19 cellular contexts compared by ENCODE assay signal in the genomic region with DNA sequence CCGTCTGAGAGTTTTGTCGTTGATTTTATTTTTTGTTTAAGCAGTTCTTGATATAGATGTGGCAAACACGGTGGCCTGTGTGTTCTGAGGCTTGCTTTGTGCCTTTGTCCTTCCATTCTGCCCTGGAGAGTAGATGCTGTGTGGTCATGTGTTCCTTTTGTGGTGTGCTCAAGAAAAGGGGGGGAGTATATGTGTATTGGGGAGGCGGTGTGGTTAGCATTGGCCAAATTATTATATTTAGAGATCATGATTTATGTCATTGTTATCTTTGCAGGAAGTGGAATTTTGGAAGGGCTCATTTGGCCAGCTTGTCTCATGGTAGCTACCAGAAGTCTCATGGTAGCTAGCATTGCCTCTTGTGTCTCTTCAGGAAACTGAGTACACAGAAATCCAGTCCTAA. TPM values are rescaled to one million over a fixed set of nuclear protein-coding genes. Genes with fewer than 3 reads are reported as not detected.
DNase-seq lines count a peak whose midpoint lies in the region; ATAC-seq and TF ChIP-seq lines count a peak whose summit lies in the region.
"Had no signal": no experiment of that assay in that cellular context is flagged by ENCODE, and none has a peak within 500 bp of the region (broad histone marks: within the 10 kb centered on the region; RNA-seq: fewer than 3 reads in every experiment).

No MANE protein-coding gene starts in this region.

- ATAC-seq in WTC11 (no peak), upper lobe of left lung (ENCODE audit: low FRiP score in 2 of 2) (no peak)
- no peak for ATAC-seq in naive thymus-derived CD8-positive, alpha-beta T cell
- ATAC-seq: left cardiac atrium, PC-3 had no signal

- intact Hi-C loops in Calu3 (cut with micrococcal nuclease; ENCODE audit: unreplicated experiment) = no loop called here
- intact Hi-C loops in posterior vena cava (cut with DNase I) = no loop called here

- CTCF ChIA-PET in Calu3 (lab: Charles Lee) (no interaction called here), WTC11 (lab: Charles Lee) (no interaction called here)

- H3K27ac ChIP-seq in BLaER1 = no peak overlapping the region
- no peak overlapping the region for H3K27ac ChIP-seq in upper lobe of left lung
- H3K27ac ChIP-seq: sigmoid colon, tibial artery had no signal

- WGBS in upper lobe of left lung, 2 donors = 72 to 73% methylated on average over 4 of the region's 4 CpGs

- H3K9me3 Mint-ChIP-seq in Calu3 (ENCODE audit: low read depth, unreplicated experiment) (no peaks in the 10 kb centered on the region), WTC11 (no peaks in the 10 kb centered on the region)
- no peaks in the 10 kb centered on the region for H3K9me3 Mint-ChIP-seq in naive thymus-derived CD8-positive, alpha-beta T cell
- H3K9me3 Mint-ChIP-seq: T-helper 1 cell treated with Interleukin-12 subunit alpha and Interleukin-12 subunit beta and Interleukin-4 antibody, amounts not matched to agents 30 μg/mL and 1 μg/mL, for 36 hours had no signal

- no peaks in the 10 kb centered on the region for H3K27me3 ChIP-seq in BLaER1
- no peaks in the 10 kb centered on the region for H3K27me3 ChIP-seq in upper lobe of left lung
- H3K27me3 ChIP-seq: adrenal gland, sigmoid colon, tibial artery had no signal

- H3K9ac ChIP-seq in BLaER1 = no peak overlapping the region

- peaks cover 18% of the 10 kb centered on the region for H3K36me3 Mint-ChIP-seq in Calu3 (ENCODE audit: insufficient read depth, unreplicated experiment)
- peaks cover 14% of the 10 kb centered on the region for H3K36me3 Mint-ChIP-seq in WTC11
- peaks cover 0 to 23% (median 6%) of the 10 kb centered on the region in 3 donors for H3K36me3 Mint-ChIP-seq in naive thymus-derived CD8-positive, alpha-beta T cell

- TF ChIP-seq EP300 in upper lobe of left lung (IDR thresholded peaks at IDR 0.05) = no peak

- POLR2A ChIA-PET in WTC11 (lab: Charles Lee) = interaction anchor here (0.6 kb wide), 1 partner anchor 111 kb away, joined by 3 read pairs; no protein-coding TSS in a partner anchor
- POLR2A ChIA-PET in naive thymus-derived CD8-positive, alpha-beta T cell (lab: Charles Lee) = interaction anchor here (1.9 to 12.9 kb wide), 2 partner anchors 11 kb away, joined by 5 to 139 read pairs; partner anchors contain the start of gene RREB1

- H3K4me1 Mint-ChIP-seq in Calu3 (ENCODE audit: low read depth, unreplicated experiment) (peaks cover 46% of the 10 kb centered on the region), WTC11 (peaks cover 56% of the 10 kb centered on the region)
- peaks cover 48 to 82% (median 68%) of the 10 kb centered on the region in 4 donors for H3K4me1 Mint-ChIP-seq in naive thymus-derived CD8-positive, alpha-beta T cell

- peaks cover 78% of the 10 kb centered on the region for H3K36me3 ChIP-seq in BLaER1
- peaks cover 0 to 7% (median 3%) of the 10 kb centered on the region in 4 donors for H3K36me3 ChIP-seq in upper lobe of left lung
- H3K36me3 ChIP-seq: sigmoid colon, tibial artery had no signal

- BruUV-seq in Calu3 (replicated peaks; lab: Mats Ljungman, UMichigan) = no TSS peak

- H3K4me3 Mint-ChIP-seq in Calu3 (ENCODE audit: low read depth, unreplicated experiment) (no peak overlapping the region), WTC11 (no peak overlapping the region)
- H3K4me3 Mint-ChIP-seq in naive thymus-derived CD8-positive, alpha-beta T cell = peak overlapping the region in 2 of 10 donors; percentile 1 to 2
- H3K4me3 Mint-ChIP-seq: T-helper 1 cell treated with Interleukin-12 subunit alpha and Interleukin-12 subunit beta and Interleukin-4 antibody, amounts not matched to agents 30 μg/mL and 1 μg/mL, for 36 hours had no signal

- H4K20me1 ChIP-seq in BLaER1 = peaks cover 100% of the 10 kb centered on the region

- TF ChIP-seq CTCF in Calu3 (IDR thresholded peaks at IDR 0.05; ENCODE audit: unreplicated experiment) (no peak), WTC11 (IDR thresholded peaks at IDR 0.05) (no peak), upper lobe of left lung (IDR thresholded peaks at IDR 0.05) (no peak)

- H3K27me3 Mint-ChIP-seq in Calu3 (ENCODE audit: unreplicated experiment) (no peaks in the 10 kb centered on the region), WTC11 (ENCODE audit: low read depth) (no peaks in the 10 kb centered on the region)
- H3K27me3 Mint-ChIP-seq in naive thymus-derived CD8-positive, alpha-beta T cell = no peaks in the 10 kb centered on the region

- TF ChIP-seq POLR2A in upper lobe of left lung (IDR thresholded peaks at IDR 0.05) = no peak

- H3K27ac Mint-ChIP-seq in Calu3 (ENCODE audit: unreplicated experiment) (peak overlapping the region; percentile 11), WTC11 (peak overlapping the region; percentile 35; the same call in 1 of the 2 replicates)
- peak overlapping the region in 8 of 10 donors; percentile 2 to 74 (median 54) for H3K27ac Mint-ChIP-seq in naive thymus-derived CD8-positive, alpha-beta T cell
- H3K27ac Mint-ChIP-seq: T-helper 1 cell treated with Interleukin-12 subunit alpha and Interleukin-12 subunit beta and Interleukin-4 antibody, amounts not matched to agents 30 μg/mL and 1 μg/mL, for 36 hours had no signal

- DNase-seq in Calu3 = no peak
- no peak for DNase-seq in WTC11 (ENCODE audit: low spot score)
- DNase-seq in naive thymus-derived CD8-positive, alpha-beta T cell = no peak
- no peak for DNase-seq in posterior vena cava (ENCODE audit: low spot score)
- no peak for DNase-seq in kidney glomerular epithelial cell (lab: John Stamatoyannopoulos, UW)
- DNase-seq in GM19240 (ENCODE audit: insufficient read length, low spot score) = no peak
- DNase-seq in upper lobe of left lung = no peak
- DNase-seq: adrenal gland; left cardiac atrium; NCI-H1417 treated with DMSO at 0.1 percent for 48 hours; NCI-H748 treated with DMSO at 0.1 percent for 48 hours; nucleus accumbens; PC-3; SIG-M5; sigmoid colon; stimulated activated naive CD4-positive, alpha-beta T cell treated with Interleukin-2 at 50 U/mL for 16 hours; tibial artery had no signal

- H3K4me2 ChIP-seq in BLaER1 = 0 out of 2 replicates have a peak overlapping the region, but pooled peaks have one; percentile 15

- peaks cover 16% of the 10 kb centered on the region for H3K9me3 ChIP-seq in BLaER1
- no peaks in the 10 kb centered on the region for H3K9me3 ChIP-seq in upper lobe of left lung
- H3K9me3 ChIP-seq: adrenal gland, sigmoid colon, tibial artery had no signal

- H3K4me1 ChIP-seq in BLaER1 = peaks cover 41% of the 10 kb centered on the region
- H3K4me1 ChIP-seq in upper lobe of left lung = peaks cover 13 to 50% (median 25%) of the 10 kb centered on the region in 4 donors

- H3K4me3 ChIP-seq in BLaER1 = no peak overlapping the region
- no peak overlapping the region for H3K4me3 ChIP-seq in upper lobe of left lung
- H3K4me3 ChIP-seq: adrenal gland, sigmoid colon, tibial artery had no signal

TF ChIP-seq in WTC11, 78 proteins besides CTCF, POLR2A, EP300 and RAD21 (continues in another document):
- no peak for TF ChIP-seq ZNF121 (CRISPR knock-in tag; IDR thresholded peaks at IDR 0.05)
- no peak for TF ChIP-seq ZNF263 (CRISPR knock-in tag; IDR thresholded peaks at IDR 0.05; ENCODE audit: low read depth)
- TF ChIP-seq ZNF671 (CRISPR knock-in tag; IDR thresholded peaks at IDR 0.05) = no peak
- no peak for TF ChIP-seq MXD4 (CRISPR knock-in tag; IDR thresholded peaks at IDR 0.05; ENCODE audit: borderline replicate concordance)
- TF ChIP-seq CBFB (CRISPR knock-in tag; IDR thresholded peaks at IDR 0.05; ENCODE audit: low read depth) = no peak
- TF ChIP-seq, protein P1, sequence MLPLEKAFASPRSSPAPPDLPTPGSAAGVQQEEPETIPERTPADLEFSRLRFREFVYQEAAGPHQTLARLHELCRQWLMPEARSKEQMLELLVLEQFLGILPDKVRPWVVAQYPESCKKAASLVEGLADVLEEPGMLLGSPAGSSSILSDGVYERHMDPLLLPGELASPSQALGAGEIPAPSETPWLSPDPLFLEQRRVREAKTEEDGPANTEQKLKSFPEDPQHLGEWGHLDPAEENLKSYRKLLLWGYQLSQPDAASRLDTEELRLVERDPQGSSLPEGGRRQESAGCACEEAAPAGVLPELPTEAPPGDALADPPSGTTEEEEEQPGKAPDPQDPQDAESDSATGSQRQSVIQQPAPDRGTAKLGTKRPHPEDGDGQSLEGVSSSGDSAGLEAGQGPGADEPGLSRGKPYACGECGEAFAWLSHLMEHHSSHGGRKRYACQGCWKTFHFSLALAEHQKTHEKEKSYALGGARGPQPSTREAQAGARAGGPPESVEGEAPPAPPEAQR (CRISPR knock-in tag; IDR thresholded peaks at IDR 0.05) = no peak
- TF ChIP-seq, protein P2, sequence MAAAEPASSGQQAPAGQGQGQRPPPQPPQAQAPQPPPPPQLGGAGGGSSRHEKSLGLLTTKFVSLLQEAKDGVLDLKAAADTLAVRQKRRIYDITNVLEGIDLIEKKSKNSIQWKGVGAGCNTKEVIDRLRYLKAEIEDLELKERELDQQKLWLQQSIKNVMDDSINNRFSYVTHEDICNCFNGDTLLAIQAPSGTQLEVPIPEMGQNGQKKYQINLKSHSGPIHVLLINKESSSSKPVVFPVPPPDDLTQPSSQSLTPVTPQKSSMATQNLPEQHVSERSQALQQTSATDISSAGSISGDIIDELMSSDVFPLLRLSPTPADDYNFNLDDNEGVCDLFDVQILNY (CRISPR knock-in tag; IDR thresholded peaks at IDR 0.05) = no peak
- no peak for TF ChIP-seq JAZF1 (CRISPR knock-in tag; IDR thresholded peaks at IDR 0.05)
- TF ChIP-seq ESRRA (CRISPR knock-in tag; IDR thresholded peaks at IDR 0.05; ENCODE audit: borderline replicate concordance) = no peak
- TF ChIP-seq NR3C1 (CRISPR knock-in tag; conservative IDR thresholded peaks at IDR 0.05; ENCODE audit: low read depth) = no peak
- TF ChIP-seq TP53 (CRISPR knock-in tag; IDR thresholded peaks at IDR 0.05) = no peak
- TF ChIP-seq SMAD4 (CRISPR knock-in tag; IDR thresholded peaks at IDR 0.05) = no peak

RNA-seq across cellular contexts. Expression of gene RREB1, which starts 16.4 kb away (rescaled TPM):
- total RNA-seq in Calu3 (2022) (38.4 and 42.9 TPM in 2 replicates), WTC11 (2021) (38.5 to 39.4 TPM (median 39.4 TPM) in 3 replicates), posterior vena cava (10 to 100 TPM; 28.8 to 31.8 TPM), upper lobe of left lung (100 to 1,000 TPM in 2 of 6 donors, 10 to 100 TPM in 4; 44.2 to 112 (median 60.5) TPM)
- total RNA-seq in naive thymus-derived CD8-positive, alpha-beta T cell = 10 to 100 TPM; 47.1 to 53.0 TPM
- polyA plus RNA-seq in naive thymus-derived CD8-positive, alpha-beta T cell = 1 to 10 TPM; 2.5 to 5.8 (median 5.0) TPM
